In genomic region chr17:31078290-31078689, GRCh38 we compare ENCODE assay signal across 19 cellular contexts. TPM values are rescaled to one million over a fixed set of nuclear protein-coding genes. Genes with fewer than 3 reads are reported as not detected.
A peak's percentile ranks its signal among the peaks of the same experiment; 100 is the strongest.
DNase-seq lines count a peak whose midpoint lies in the region; ATAC-seq, FAIRE-seq and TF ChIP-seq lines count a peak whose summit lies in the region.
"Had no signal": no experiment of that assay in that cellular context is flagged by ENCODE, and none has a peak within 500 bp of the region (broad histone marks: within the 10 kb centered on the region; RNA-seq: fewer than 3 reads in every experiment).

No MANE protein-coding gene starts in this region.

- no peaks in the 10 kb centered on the region for H3K36me3 Mint-ChIP-seq in activated CD4-positive, alpha-beta T cell treated with anti-CD3 and anti-CD28 coated beads for 36 hours (ENCODE audit: low read depth)
- H3K36me3 Mint-ChIP-seq: CD4-positive, CD25-positive, alpha-beta regulatory T cell had no signal

- H3K9me3 ChIP-seq in tibial nerve (no peaks in the 10 kb centered on the region), body of pancreas (no peaks in the 10 kb centered on the region)
- H3K9me3 ChIP-seq: Caco-2 had no signal

- H3K4me3 ChIP-seq in bronchial epithelial cell (ENCODE audit: low read depth, low read length) (no peak overlapping the region), tibial nerve (no peak overlapping the region), body of pancreas (no peak overlapping the region)
- H3K4me3 ChIP-seq: PC-9 had no signal

- intact Hi-C loops in activated CD4-positive, alpha-beta T cell treated with anti-CD3 and anti-CD28 coated beads for 36 hours (cut with DNase I, micrococcal nuclease): no loop called here
- intact Hi-C loops in body of pancreas (cut with DNase I): no loop called here

- no peak for ATAC-seq in activated CD4-positive, alpha-beta T cell treated with anti-CD3 and anti-CD28 coated beads for 36 hours
- ATAC-seq in body of pancreas: no peak
- ATAC-seq: Right ventricle myocardium inferior had no signal

- H3K27ac ChIP-seq in tibial nerve (no peak overlapping the region), body of pancreas (no peak overlapping the region)
- H3K27ac ChIP-seq: HL-60, PC-9 had no signal

- 60 to 69% methylated on average over 4 of the region's 4 CpGs for WGBS in tibial nerve, 2 donors
- WGBS in body of pancreas, 2 donors: 58 to 61% methylated on average over 4 of the region's 4 CpGs

- H3K36me3 ChIP-seq in bronchial epithelial cell (ENCODE audit: control insufficient read depth, insufficient read depth, low read length) (no peaks in the 10 kb centered on the region), tibial nerve (no peaks in the 10 kb centered on the region), body of pancreas (replicated peaks in 1 of 2; ENCODE audit: insufficient read depth in 1 of 2, low read depth in 2 of 2) (no peaks in the 10 kb centered on the region)

- no peaks in the 10 kb centered on the region for H3K27me3 ChIP-seq in bronchial epithelial cell (ENCODE audit: control insufficient read depth, insufficient read depth, low read length)
- H3K27me3 ChIP-seq in tibial nerve: no peaks in the 10 kb centered on the region
- H3K27me3 ChIP-seq in body of pancreas: no peaks in the 10 kb centered on the region

- FAIRE-seq in bronchial epithelial cell (lab: Jason Lieb, UNC): no peak

- H3K4me1 ChIP-seq in tibial nerve (no peaks in the 10 kb centered on the region), body of pancreas (no peaks in the 10 kb centered on the region)

- H3K27me3 Mint-ChIP-seq in activated CD4-positive, alpha-beta T cell treated with anti-CD3 and anti-CD28 coated beads for 36 hours: no peaks in the 10 kb centered on the region
- H3K27me3 Mint-ChIP-seq: B cell; CD4-positive, CD25-positive, alpha-beta regulatory T cell had no signal

- CTCF ChIA-PET in activated CD4-positive, alpha-beta T cell treated with anti-CD3 and anti-CD28 coated beads for 36 hours (lab: Charles Lee): interaction anchor here (0.6 kb wide), 1 partner anchor 76 kb away, joined by 3 read pairs; no protein-coding TSS in a partner anchor

- peak; percentile 49 for DNase-seq in HT1080 (ENCODE audit: low read depth)
- DNase-seq in M059J (ENCODE audit: low read depth): peak; percentile 31
- peak; percentile 30 for DNase-seq in bronchial epithelial cell (ENCODE audit: low read depth)
- DNase-seq in lung microvascular endothelial cell (ENCODE audit: low read depth in 2 of 2): peak; percentile 11 to 17
- no peak for DNase-seq in tibial nerve (ENCODE audit: low spot score in 2 of 2)
- DNase-seq in activated CD4-positive, alpha-beta T cell treated with anti-CD3 and anti-CD28 coated beads for 36 hours: no peak
- no peak for DNase-seq in body of pancreas
- DNase-seq: Caco-2; CD4-positive, CD25-positive, alpha-beta regulatory T cell; DMS153; H9; KBM-7; NCI-H1105; NCI-H187; NCI-H446; PC-9 had no signal

- H3K9me3 Mint-ChIP-seq in activated CD4-positive, alpha-beta T cell treated with anti-CD3 and anti-CD28 coated beads for 36 hours (ENCODE audit: low read depth): no peaks in the 10 kb centered on the region
- H3K9me3 Mint-ChIP-seq: H9 had no signal

- no peak for TF ChIP-seq EP300 in tibial nerve (IDR thresholded peaks at IDR 0.05)

- POLR2A ChIA-PET in activated CD4-positive, alpha-beta T cell treated with anti-CD3 and anti-CD28 coated beads for 36 hours (lab: Charles Lee): no interaction called here

- H3K4me3 Mint-ChIP-seq in activated CD4-positive, alpha-beta T cell treated with anti-CD3 and anti-CD28 coated beads for 36 hours: no peak overlapping the region
- H3K4me3 Mint-ChIP-seq: B cell; CD4-positive, CD25-positive, alpha-beta regulatory T cell; H9 had no signal

- no peak for TF ChIP-seq CTCF in bronchial epithelial cell (IDR thresholded peaks at IDR 0.05; ENCODE audit: insufficient read depth, low read length, severe bottlenecking)
- TF ChIP-seq CTCF in tibial nerve (IDR thresholded peaks at IDR 0.05): no peak
- no peak for TF ChIP-seq CTCF in body of pancreas (IDR thresholded peaks at IDR 0.05)

- TF ChIP-seq POLR2A in tibial nerve (IDR thresholded peaks at IDR 0.05) (no peak), body of pancreas (IDR thresholded peaks at IDR 0.05) (no peak)

- no peaks in the 10 kb centered on the region for H3K4me1 Mint-ChIP-seq in activated CD4-positive, alpha-beta T cell treated with anti-CD3 and anti-CD28 coated beads for 36 hours
- H3K4me1 Mint-ChIP-seq: B cell; CD4-positive, CD25-positive, alpha-beta regulatory T cell had no signal

- no peak overlapping the region for H3K27ac Mint-ChIP-seq in activated CD4-positive, alpha-beta T cell treated with anti-CD3 and anti-CD28 coated beads for 36 hours
- H3K27ac Mint-ChIP-seq: B cell; CD4-positive, CD25-positive, alpha-beta regulatory T cell; H9 had no signal

RNA-seq across cellular contexts. Expression of gene NF1, which starts 16.5 kb away (rescaled TPM):
- 12.7 and 17.5 TPM in 2 replicates for total RNA-seq in HT1080 (2014; rRNA removed; shearing (Covaris generic))
- 16.7 and 23.1 TPM in 2 replicates for polyA plus RNA-seq in HT1080 (2015; cell fraction: cytosol; rRNA removed)
- 43.5 and 47.3 TPM in 2 replicates for polyA plus RNA-seq in HT1080 (2015; cell fraction: nucleus; rRNA removed)
- 15.4 and 29.9 TPM in 2 replicates for total RNA-seq in M059J (2014; rRNA removed; shearing (Covaris generic))
- total RNA-seq in bronchial epithelial cell (28.4 and 33.2 TPM in 2 replicates), lung microvascular endothelial cell (20.3 and 24.2 TPM in 2 replicates), tibial nerve (100 to 1,000 TPM in 1 of 4 donors, 10 to 100 TPM in 3; 66.1 to 107 (median 90.9) TPM), body of pancreas (10 to 100 TPM; 54.7 to 57.1 TPM)
- 10 to 100 TPM; 22.1 to 26.2 TPM for total RNA-seq in activated CD4-positive, alpha-beta T cell treated with anti-CD3 and anti-CD28 coated beads for 36 hours

Comparison
In these comparisons a context has a peak if more than half of its experiments do, and no peak if none do; other contexts are left out.
1. DNase-seq: peak in HT1080 (single experiment), M059J (single experiment), bronchial epithelial cell (single experiment) and lung microvascular endothelial cell (2 of 2); none in tibial nerve (0 of 2), activated CD4-positive, alpha-beta T cell treated with anti-CD3 and anti-CD28 coated beads for 36 hours (single experiment) and body of pancreas (0 of 4).